8 cellular contexts compared by ENCODE assay signal in genomic region chr11:64971421-64972233, GRCh38. TPM values are rescaled to one million over a fixed set of nuclear protein-coding genes. Genes with fewer than 3 reads are reported as not detected.
DNase-seq lines count a peak whose midpoint lies in the region; TF ChIP-seq lines count a peak whose summit lies in the region.

MAJIN (minus strand) TSS chr11:64972108; CDS start chr11:64959405, 12,703 bp downstream.

- CTCF ChIA-PET in PC-9 (lab: Charles Lee) (interaction anchor here (0.5 to 1.0 kb wide), 2 partner anchors 84 to 239 kb away, joined by 3 to 6 read pairs; no protein-coding TSS in a partner anchor), A673 (lab: Charles Lee) (no interaction called here)
- CTCF ChIA-PET in activated naive CD4-positive, alpha-beta T cell treated with anti-CD3 and anti-CD28 coated beads for 36 hours (lab: Charles Lee), result interaction anchor here (1.4 kb wide), 1 partner anchor 26 kb away, joined by 3 read pairs; no protein-coding TSS in a partner anchor

- no peaks in the 10 kb centered on the region for H3K36me3 Mint-ChIP-seq in activated naive CD4-positive, alpha-beta T cell treated with anti-CD3 and anti-CD28 coated beads for 36 hours (ENCODE audit: low read depth)

- H3K27me3 ChIP-seq in PC-9 (ENCODE audit: insufficient read depth, low read depth) (0 out of 2 replicates have a peak, but pooled peaks cover under 1% of the 10 kb centered on the region), suprapubic skin (no peaks in the 10 kb centered on the region), A673 (replicated peaks; ENCODE audit: insufficient read depth, low read depth, low read length, poor library complexity) (no peaks in the 10 kb centered on the region)

- H3K4me1 ChIP-seq in PC-9 (replicated peaks; ENCODE audit: insufficient read depth) (peaks cover 26% of the 10 kb centered on the region), suprapubic skin (peaks cover 17% of the 10 kb centered on the region), A673 (ENCODE audit: insufficient read depth, low read length, poor library complexity, severe bottlenecking) (no peaks in the 10 kb centered on the region)

- H3K27ac ChIP-seq in PC-9 (peak within 1 kb of the TSS; percentile 95), suprapubic skin (no peak within 1 kb of the TSS), A673 (ENCODE audit: low read depth, low read length, poor library complexity, severe bottlenecking) (no peak within 1 kb of the TSS)

- H3K27me3 Mint-ChIP-seq in activated naive CD4-positive, alpha-beta T cell treated with anti-CD3 and anti-CD28 coated beads for 36 hours (ENCODE audit: low read depth), result no peaks in the 10 kb centered on the region

- peak within 1 kb of the TSS; percentile 69 for H3K4me3 Mint-ChIP-seq in activated naive CD4-positive, alpha-beta T cell treated with anti-CD3 and anti-CD28 coated beads for 36 hours

- POLR2A ChIA-PET in PC-9 (lab: Charles Lee; ENCODE audit: unreplicated experiment) (interaction anchor here (0.6 to 1.0 kb wide), 6 partner anchors 20 to 117 kb away, joined by 3 to 30 read pairs (median 4); partner anchors contain the start of gene SAC3D1), A673 (lab: Charles Lee; ENCODE audit: low non-redundant PET) (no interaction called here)

- H3K4me3 ChIP-seq in PC-9 (peak within 1 kb of the TSS; percentile 52; the same call in 1 of the 2 replicates), suprapubic skin (peak within 1 kb of the TSS; percentile 35), A673 (ENCODE audit: low read depth, low read length, poor library complexity, severe bottlenecking) (no peak within 1 kb of the TSS)

- no peaks in the 10 kb centered on the region for H4K20me1 ChIP-seq in PC-9 (ENCODE audit: insufficient read depth)

- intact Hi-C loops in PC-9 (cut with micrococcal nuclease; ENCODE audit: unreplicated experiment), result loop anchor here (2.0 kb wide), 2 partner anchors 35 to 55 kb away; partner anchors contain the start of gene ATG2A
- intact Hi-C loops in activated naive CD4-positive, alpha-beta T cell treated with anti-CD3 and anti-CD28 coated beads for 36 hours (cut with micrococcal nuclease), result loop anchor here (2.0 to 5.0 kb wide), 3 partner anchors 43 to 146 kb away; partner anchors contain the start of genes ARL2 and ZNHIT2
- intact Hi-C loops in posterior cingulate gyrus (cut with DNase I), result no loop called here
- intact Hi-C loops in A673 (cut with micrococcal nuclease; ENCODE audit: unreplicated experiment), result no loop called here

- no peak for TF ChIP-seq CTCF in PC-9 (conservative IDR thresholded peaks at IDR 0.05)
- no peak for TF ChIP-seq CTCF in suprapubic skin (IDR thresholded peaks at IDR 0.05)
- TF ChIP-seq CTCF in A673 (conservative IDR thresholded peaks at IDR 0.05; ENCODE audit: low read depth, low read length), result no peak

- no peaks in the 10 kb centered on the region for H3K79me2 ChIP-seq in PC-9 (ENCODE audit: low read depth)

- TF ChIP-seq EP300 in suprapubic skin (IDR thresholded peaks at IDR 0.05), result no peak

- BruUV-seq in PC-9 (replicated peaks; lab: Mats Ljungman, UMichigan) (TSS peak; percentile 64), A673 (replicated peaks; lab: Mats Ljungman, UMichigan) (no TSS peak)

- H3K9me3 ChIP-seq in PC-9 (ENCODE audit: insufficient read depth, low read depth) (no peaks in the 10 kb centered on the region), suprapubic skin (no peaks in the 10 kb centered on the region), A673 (ENCODE audit: low read depth, low read length, poor library complexity, severe bottlenecking) (no peaks in the 10 kb centered on the region)

- peak within 1 kb of the TSS; percentile 75 for H3K4me2 ChIP-seq in PC-9

- peaks cover 41% of the 10 kb centered on the region for H3K4me1 Mint-ChIP-seq in activated naive CD4-positive, alpha-beta T cell treated with anti-CD3 and anti-CD28 coated beads for 36 hours (ENCODE audit: low read depth)

- peak within 1 kb of the TSS; percentile 64 for H2AFZ ChIP-seq in PC-9

- H3K36me3 ChIP-seq in PC-9 (ENCODE audit: low read depth) (no peaks in the 10 kb centered on the region), suprapubic skin (no peaks in the 10 kb centered on the region), A673 (ENCODE audit: insufficient read depth, low read length, poor library complexity, severe bottlenecking) (no peaks in the 10 kb centered on the region)

- peak within 1 kb of the TSS; percentile 81 for H3K27ac Mint-ChIP-seq in activated naive CD4-positive, alpha-beta T cell treated with anti-CD3 and anti-CD28 coated beads for 36 hours

- no peaks in the 10 kb centered on the region for H3K9me3 Mint-ChIP-seq in activated naive CD4-positive, alpha-beta T cell treated with anti-CD3 and anti-CD28 coated beads for 36 hours

- 22% methylated on average over 56 of the region's 69 CpGs for WGBS in suprapubic skin

- DNase-seq in AG20443 (ENCODE audit: low spot score) (peak; percentile 89), PC-9 (peak; percentile 66 to 93), germinal center (ENCODE audit: low spot score) (peak; percentile 96), posterior cingulate gyrus (peak in 9 of 10 donors; percentile 25 to 93 (median 59)), suprapubic skin (ENCODE audit: low spot score in 2 of 2) (peak; percentile 87 to 88), A673 (ENCODE audit: low spot score) (no peak), NCI-H2196 (lab: John Stamatoyannopoulos, UW; ENCODE audit: unreplicated experiment) (no peak)
- DNase-seq in activated naive CD4-positive, alpha-beta T cell treated with anti-CD3 and anti-CD28 coated beads for 36 hours, result peak; percentile 89

- peaks cover 28% of the 10 kb centered on the region for H3F3A ChIP-seq in PC-9 (ENCODE audit: insufficient read depth, low read depth)

- no peaks in the 10 kb centered on the region for H3K9me2 ChIP-seq in PC-9 (ENCODE audit: insufficient read depth)

- TF ChIP-seq POLR2A in suprapubic skin (IDR thresholded peaks at IDR 0.05), result no peak

RNA-seq across cellular contexts. Expression of gene MAJIN, which starts in this region (rescaled TPM):
- total RNA-seq in PC-9 (2021), result 4.5 and 7.1 TPM in 2 replicates
- under 1 TPM; 0.29 to 0.37 TPM for total RNA-seq in activated naive CD4-positive, alpha-beta T cell treated with anti-CD3 and anti-CD28 coated beads for 36 hours
- not detected for total RNA-seq in suprapubic skin
- total RNA-seq in A673 (2021), result not detected in 2 replicates

Comparison
In these comparisons a context has a peak if more than half of its experiments do, and no peak if none do; other contexts are left out.
1. Peak in DNase-seq in activated naive CD4-positive, alpha-beta T cell treated with anti-CD3 and anti-CD28 coated beads for 36 hours; RNA of the gene not detected or under 1 TPM.
2. Peak in DNase-seq and H3K4me3 ChIP-seq in suprapubic skin; RNA of the gene not detected or under 1 TPM.
3. DNase-seq: peak in AG20443 (single experiment), PC-9 (2 of 2), germinal center (single experiment) and posterior cingulate gyrus (9 of 10); none in A673 (single experiment) and NCI-H2196 (single experiment).
4. intact Hi-C loops: an anchor here in PC-9 (2.0 kb wide) and activated naive CD4-positive, alpha-beta T cell treated with anti-CD3 and anti-CD28 coated beads for 36 hours (2.0 to 5.0 kb wide); none called in posterior cingulate gyrus and A673.